In genomic region chr12:12913626-12914388, GRCh38 we compare ENCODE assay signal across 29 cellular contexts. TPM values are rescaled to one million over a fixed set of nuclear protein-coding genes. Genes with fewer than 3 reads are reported as not detected.
DNase-seq lines count a peak whose midpoint lies in the region; ATAC-seq and TF ChIP-seq lines count a peak whose summit lies in the region.
"Had no signal": no experiment of that assay in that cellular context is flagged by ENCODE, and none has a peak within 500 bp of the region (broad histone marks: within the 10 kb centered on the region; RNA-seq: fewer than 3 reads in every experiment).

No MANE protein-coding gene starts in this region.

- TF ChIP-seq CTCF in cardiac muscle cell (IDR thresholded peaks at IDR 0.05; ENCODE audit: low read depth, low read length) (no peak), OCI-LY7 (conservative IDR thresholded peaks at IDR 0.05; ENCODE audit: low read length) (no peak)

- H3K27ac ChIP-seq in cardiac muscle cell (peak overlapping the region; percentile 9), SJCRH30 (peak overlapping the region; percentile 95), OCI-LY7 (ENCODE audit: low read depth, low read length, poor library complexity, severe bottlenecking) (no peak overlapping the region)
- no peak overlapping the region for H3K27ac ChIP-seq in CD8-positive, alpha-beta memory T cell (ENCODE audit: low read depth, low read length)
- no peak overlapping the region for H3K27ac ChIP-seq in effector memory CD4-positive, alpha-beta T cell (ENCODE audit: insufficient read depth, low read length, poor library complexity, severe bottlenecking)
- H3K27ac ChIP-seq: stomach had no signal

- intact Hi-C loops in Right ventricle myocardium inferior (cut with DNase I): no loop called here
- intact Hi-C loops in OCI-LY7 (cut with micrococcal nuclease; ENCODE audit: unreplicated experiment): no loop called here

- H3K9me2 ChIP-seq in OCI-LY7 (ENCODE audit: insufficient read depth, low read length): no peaks in the 10 kb centered on the region

- no peaks in the 10 kb centered on the region for H3K9me3 Mint-ChIP-seq in CD8-positive, alpha-beta memory T cell
- H3K9me3 Mint-ChIP-seq: activated naive CD4-positive, alpha-beta T cell treated with anti-CD3 and anti-CD28 coated beads for 36 hours; activated T-cell treated with anti-CD3 and anti-CD28 coated beads, Interleukin-2, amount 50 U/mL, for 4 hours; CD4-positive, CD25-positive, alpha-beta regulatory T cell; H9; naive B cell; T-cell had no signal

- no peak overlapping the region for H3K4me3 ChIP-seq in cardiac muscle cell
- H3K4me3 ChIP-seq in SJCRH30: peak overlapping the region; percentile 21
- H3K4me3 ChIP-seq in CD8-positive, alpha-beta memory T cell (ENCODE audit: low read length): no peak overlapping the region
- no peak overlapping the region for H3K4me3 ChIP-seq in effector memory CD4-positive, alpha-beta T cell (ENCODE audit: insufficient read depth, low read depth, low read length, poor library complexity, severe bottlenecking)
- H3K4me3 ChIP-seq in OCI-LY7 (ENCODE audit: low read depth, low read length, poor library complexity, severe bottlenecking): no peak overlapping the region
- H3K4me3 ChIP-seq: K562, lung, MG63, stomach had no signal

- H3K9me3 ChIP-seq in cardiac muscle cell (ENCODE audit: low read depth) (no peaks in the 10 kb centered on the region), SJCRH30 (replicated peaks) (no peaks in the 10 kb centered on the region), OCI-LY7 (ENCODE audit: low read length) (no peaks in the 10 kb centered on the region)
- no peaks in the 10 kb centered on the region for H3K9me3 ChIP-seq in CD8-positive, alpha-beta memory T cell (ENCODE audit: low read length)
- H3K9me3 ChIP-seq in effector memory CD4-positive, alpha-beta T cell (ENCODE audit: control insufficient read depth, low read length): no peaks in the 10 kb centered on the region
- H3K9me3 ChIP-seq: MG63, stomach had no signal

- CTCF ChIA-PET in CD8-positive, alpha-beta memory T cell (lab: Charles Lee): interaction anchor here (0.6 to 5.9 kb wide), 2 partner anchors 296 to 1252 kb away, joined by 3 to 88 read pairs; no protein-coding TSS in a partner anchor
- CTCF ChIA-PET in OCI-LY7 (lab: Charles Lee; ENCODE audit: unreplicated experiment): no interaction called here

- no peak for ATAC-seq in Right ventricle myocardium inferior
- ATAC-seq: activated T-cell treated with anti-CD3 and anti-CD28 coated beads, Interleukin-2, amount 50 U/mL, for 4 hours; K562; right cardiac atrium; T-cell had no signal

- DNase-seq in cardiac muscle cell (ENCODE audit: low read depth in 1 of 2, low spot score in 1 of 2) (peak in 1 of 2 donors; percentile 61), Right ventricle myocardium inferior (ENCODE audit: missing footprints) (no peak), SJCRH30 (peak; percentile 76 to 92), myocyte (ENCODE audit: low read depth) (peak; percentile 63), OCI-LY7 (ENCODE audit: low spot score) (no peak)
- DNase-seq in CD8-positive, alpha-beta memory T cell: no peak
- no peak for DNase-seq in effector memory CD4-positive, alpha-beta T cell
- DNase-seq in stimulated activated naive CD4-positive, alpha-beta T cell treated with Interleukin-2 at 50 U/mL for 16 hours (lab: John Stamatoyannopoulos, UW): no peak
- DNase-seq: activated CD4-positive, alpha-beta T cell treated with anti-CD3 and anti-CD28 coated beads for 1 hour; activated CD8-positive, alpha-beta memory T cell treated with anti-CD3 and anti-CD28 coated beads for 24 hours; activated naive CD4-positive, alpha-beta T cell treated with anti-CD3 and anti-CD28 coated beads for 36 hours; activated T-cell treated with anti-CD3 and anti-CD28 coated beads, Interleukin-2, amount 50 U/mL, for 4 hours; CD4-positive, CD25-positive, alpha-beta regulatory T cell; H9; MG63; naive B cell; NCI-H2081 treated with DMSO at 0.1 percent for 48 hours; NCI-H524; right cardiac atrium; Right ventricle myocardium superior; stomach; T-cell; trophoblast cell had no signal

- no peaks in the 10 kb centered on the region for H3K79me2 ChIP-seq in OCI-LY7 (ENCODE audit: insufficient read depth, low read depth, low read length)

- H3K27me3 Mint-ChIP-seq in CD8-positive, alpha-beta memory T cell: peaks cover 16 to 20% of the 10 kb centered on the region in 2 donors

- POLR2A ChIA-PET in CD8-positive, alpha-beta memory T cell (lab: Charles Lee): no interaction called here
- POLR2A ChIA-PET in OCI-LY7 (lab: Charles Lee): no interaction called here

- H3K4me1 ChIP-seq in cardiac muscle cell (ENCODE audit: low read depth): peaks cover 30% of the 10 kb centered on the region
- H3K4me1 ChIP-seq in SJCRH30: peaks cover 19% of the 10 kb centered on the region
- H3K4me1 ChIP-seq in CD8-positive, alpha-beta memory T cell (ENCODE audit: insufficient read depth, low read length): peaks cover 23% of the 10 kb centered on the region
- H3K4me1 ChIP-seq in effector memory CD4-positive, alpha-beta T cell (ENCODE audit: control insufficient read depth, insufficient read depth, low read length, poor library complexity, severe bottlenecking): peaks cover 13% of the 10 kb centered on the region
- peaks cover 16% of the 10 kb centered on the region for H3K4me1 ChIP-seq in OCI-LY7 (ENCODE audit: insufficient read depth, low read length, poor library complexity, severe bottlenecking)

- H3K27ac Mint-ChIP-seq in CD8-positive, alpha-beta memory T cell: no peak overlapping the region
- H3K27ac Mint-ChIP-seq: activated naive CD4-positive, alpha-beta T cell treated with anti-CD3 and anti-CD28 coated beads for 36 hours; CD4-positive, CD25-positive, alpha-beta regulatory T cell; T-cell had no signal

- no peaks in the 10 kb centered on the region for H3K36me3 Mint-ChIP-seq in CD8-positive, alpha-beta memory T cell
- H3K36me3 Mint-ChIP-seq: CD4-positive, CD25-positive, alpha-beta regulatory T cell; naive B cell; T-cell had no signal

- H3K4me1 Mint-ChIP-seq in CD8-positive, alpha-beta memory T cell: peaks cover 13 to 26% (median 21%) of the 10 kb centered on the region in 3 donors

- H4K20me1 ChIP-seq in OCI-LY7 (ENCODE audit: insufficient read depth, low read length): no peaks in the 10 kb centered on the region

- H3K4me3 Mint-ChIP-seq in CD8-positive, alpha-beta memory T cell: no peak overlapping the region
- H3K4me3 Mint-ChIP-seq: activated naive CD4-positive, alpha-beta T cell treated with anti-CD3 and anti-CD28 coated beads for 36 hours; activated T-cell treated with anti-CD3 and anti-CD28 coated beads, Interleukin-2, amount 50 U/mL, for 4 hours; CD4-positive, CD25-positive, alpha-beta regulatory T cell; naive B cell; T-cell had no signal

- H2AFZ ChIP-seq in OCI-LY7 (ENCODE audit: low read length): no peak overlapping the region

- no peaks in the 10 kb centered on the region for H3K27me3 ChIP-seq in cardiac muscle cell
- H3K27me3 ChIP-seq in SJCRH30: no peaks in the 10 kb centered on the region
- H3K27me3 ChIP-seq in CD8-positive, alpha-beta memory T cell (ENCODE audit: insufficient read depth, low read length, poor library complexity, severe bottlenecking): no peaks in the 10 kb centered on the region
- H3K27me3 ChIP-seq in effector memory CD4-positive, alpha-beta T cell (replicated peaks; ENCODE audit: control insufficient read depth, insufficient read depth, low read length, poor library complexity, severe bottlenecking): no peaks in the 10 kb centered on the region
- H3K27me3 ChIP-seq: MG63, stomach had no signal

- no peak overlapping the region for H3K4me2 ChIP-seq in OCI-LY7 (ENCODE audit: low read length)

- H3K36me3 ChIP-seq in cardiac muscle cell: no peaks in the 10 kb centered on the region
- H3K36me3 ChIP-seq in SJCRH30: peaks cover 10% of the 10 kb centered on the region; the same call in 1 of the 2 replicates
- H3K36me3 ChIP-seq in CD8-positive, alpha-beta memory T cell (ENCODE audit: insufficient read depth, low read length): no peaks in the 10 kb centered on the region
- H3K36me3 ChIP-seq in effector memory CD4-positive, alpha-beta T cell (ENCODE audit: control insufficient read depth, insufficient read depth, low read length): no peaks in the 10 kb centered on the region
- no peaks in the 10 kb centered on the region for H3K36me3 ChIP-seq in OCI-LY7 (ENCODE audit: insufficient read depth, low read length)

- no TSS peak for BruUV-seq in OCI-LY7 (replicated peaks; lab: Mats Ljungman, UMichigan)

RNA-seq across cellular contexts. Expression of gene GPRC5A, which starts 22.4 kb away (rescaled TPM):
- total RNA-seq in cardiac muscle cell: 0.53 and 1.5 TPM in 2 replicates
- polyA plus RNA-seq in cardiac muscle cell: 0.23 and 0.24 TPM in 2 replicates
- total RNA-seq in Right ventricle myocardium inferior: 1.7 TPM
- 15.6 and 18.0 TPM in 2 replicates for total RNA-seq in SJCRH30 (2014; rRNA removed; shearing (Covaris generic))
- 0.42 and 1.4 TPM in 2 replicates for total RNA-seq in myocyte
- polyA plus RNA-seq in myocyte (2012): 0.33 TPM
- total RNA-seq in CD8-positive, alpha-beta memory T cell: not detected
- polyA plus RNA-seq in CD8-positive, alpha-beta memory T cell: not detected
- not detected in 2 replicates for total RNA-seq in OCI-LY7 (2014; rRNA removed; shearing (Covaris generic))
- total RNA-seq in OCI-LY7 (2022): 0.25 TPM in 1 of 2 replicates, not detected in the other
- polyA plus RNA-seq: CD4-positive, CD25-positive, alpha-beta regulatory T cell had no signal

RNA-seq across cellular contexts. Expression of gene GPRC5D, which starts 38.2 kb away (rescaled TPM):
- total RNA-seq in cardiac muscle cell (not detected in 2 replicates), Right ventricle myocardium inferior (not detected), myocyte (not detected in 2 replicates), OCI-LY7 (2022) (not detected in 2 replicates)
- polyA plus RNA-seq in cardiac muscle cell: 0.35 TPM in 1 of 2 replicates, not detected in the other
- total RNA-seq in SJCRH30 (2014; rRNA removed; shearing (Covaris generic)): not detected in 2 replicates
- polyA plus RNA-seq in myocyte (2012): 0.13 TPM
- total RNA-seq in CD8-positive, alpha-beta memory T cell: not detected
- polyA plus RNA-seq in CD8-positive, alpha-beta memory T cell: 0.35 TPM
- total RNA-seq in OCI-LY7 (2014; rRNA removed; shearing (Covaris generic)): not detected in 2 replicates
- total RNA-seq: activated naive CD4-positive, alpha-beta T cell treated with anti-CD3 and anti-CD28 coated beads for 36 hours; activated T-cell treated with anti-CD3 and anti-CD28 coated beads, Interleukin-2, amount 50 U/mL, for 4 hours; astrocyte; CD4-positive, CD25-positive, alpha-beta regulatory T cell; H9; K562; kidney epithelial cell; lung; osteocyte; right cardiac atrium; Right ventricle myocardium superior; stomach; T-cell had no signal
- polyA plus RNA-seq: AG04450, right cardiac atrium had no signal

Comparison
In these comparisons a context has a peak if more than half of its experiments do, and no peak if none do; other contexts are left out.
1. DNase-seq: peak in SJCRH30 (2 of 2) and myocyte (single experiment); none in Right ventricle myocardium inferior (single experiment), CD8-positive, alpha-beta memory T cell (0 of 5), effector memory CD4-positive, alpha-beta T cell (0 of 3), stimulated activated naive CD4-positive, alpha-beta T cell treated with Interleukin-2 at 50 U/mL for 16 hours (single experiment) and OCI-LY7 (single experiment).
2. H3K27ac ChIP-seq: peak in cardiac muscle cell (single experiment) and SJCRH30 (single experiment); none in CD8-positive, alpha-beta memory T cell (single experiment), effector memory CD4-positive, alpha-beta T cell (single experiment) and OCI-LY7 (single experiment).